Comparison of ENCODE assay signal across 1 cellular context in the genomic region with DNA sequence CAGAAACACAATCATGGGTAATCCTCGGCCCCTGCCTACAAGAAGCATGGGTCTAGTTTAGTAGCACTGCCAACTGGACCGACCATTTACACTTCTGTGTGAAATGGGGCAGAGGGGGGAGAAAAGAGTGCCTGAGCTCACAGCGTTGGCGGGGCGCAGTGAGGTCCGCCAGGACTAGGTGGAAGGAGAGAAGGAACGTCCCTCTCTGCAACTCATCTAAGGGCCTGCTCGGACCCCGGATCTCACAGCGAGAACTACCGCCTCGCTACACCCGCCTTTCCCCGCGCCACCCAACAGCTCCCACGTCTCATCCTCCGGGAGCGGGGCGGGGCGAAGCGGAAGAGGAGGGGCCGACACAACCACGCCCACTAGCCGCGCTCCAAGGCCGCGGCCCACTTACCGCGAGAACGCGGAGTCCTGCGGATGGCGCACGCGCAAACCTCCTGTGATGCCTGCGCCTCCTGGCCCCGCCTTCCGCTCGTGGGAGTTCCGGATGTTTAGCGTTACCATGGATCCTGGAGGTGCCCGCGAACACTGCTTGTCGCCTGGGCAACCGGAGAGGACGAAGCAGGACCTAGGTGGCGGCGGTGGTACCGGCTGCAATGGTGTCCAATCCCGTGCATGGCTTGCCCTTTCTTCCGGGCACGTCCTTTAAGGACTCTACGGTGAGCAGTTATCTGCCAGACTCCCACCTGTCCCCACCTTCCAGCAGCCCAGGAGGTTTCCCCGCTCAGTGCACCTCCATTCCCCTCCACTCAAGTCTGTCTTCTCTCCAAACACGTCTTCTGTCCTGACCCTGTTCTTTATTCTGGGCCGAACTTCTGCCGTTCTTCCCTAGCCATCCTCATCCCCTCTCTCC.
A peak's percentile ranks its signal among the peaks of the same experiment; 100 is the strongest.
TF ChIP-seq lines count a peak whose summit lies in the region.

Gene EFHC1, plus strand, starts transcription at position 534 of the 859 bp plus-strand sequence. Its CDS starts 69 bp downstream, at position 603.

TF ChIP-seq in HepG2, 621 proteins besides CTCF, POLR2A, EP300 and RAD21 (continued from another document and continues in another):
- TF ChIP-seq CSRNP1 (CRISPR knock-in tag; IDR thresholded peaks at IDR 0.05): no peak
- no peak for TF ChIP-seq ZNF570 (CRISPR knock-in tag; IDR thresholded peaks at IDR 0.05; ENCODE audit: borderline replicate concordance)
- peak; percentile 94 for TF ChIP-seq ERF (CRISPR knock-in tag; IDR thresholded peaks at IDR 0.05)
- no peak for TF ChIP-seq DBP (CRISPR knock-in tag; IDR thresholded peaks at IDR 0.05; ENCODE audit: not compliant biosample characterization)
- no peak for TF ChIP-seq CBX2 (IDR thresholded peaks at IDR 0.05; ENCODE audit: low read depth, low read length)
- TF ChIP-seq CBX2 (CRISPR knock-in tag; IDR thresholded peaks at IDR 0.05; ENCODE audit: low read depth): no peak
- TF ChIP-seq, protein P1, sequence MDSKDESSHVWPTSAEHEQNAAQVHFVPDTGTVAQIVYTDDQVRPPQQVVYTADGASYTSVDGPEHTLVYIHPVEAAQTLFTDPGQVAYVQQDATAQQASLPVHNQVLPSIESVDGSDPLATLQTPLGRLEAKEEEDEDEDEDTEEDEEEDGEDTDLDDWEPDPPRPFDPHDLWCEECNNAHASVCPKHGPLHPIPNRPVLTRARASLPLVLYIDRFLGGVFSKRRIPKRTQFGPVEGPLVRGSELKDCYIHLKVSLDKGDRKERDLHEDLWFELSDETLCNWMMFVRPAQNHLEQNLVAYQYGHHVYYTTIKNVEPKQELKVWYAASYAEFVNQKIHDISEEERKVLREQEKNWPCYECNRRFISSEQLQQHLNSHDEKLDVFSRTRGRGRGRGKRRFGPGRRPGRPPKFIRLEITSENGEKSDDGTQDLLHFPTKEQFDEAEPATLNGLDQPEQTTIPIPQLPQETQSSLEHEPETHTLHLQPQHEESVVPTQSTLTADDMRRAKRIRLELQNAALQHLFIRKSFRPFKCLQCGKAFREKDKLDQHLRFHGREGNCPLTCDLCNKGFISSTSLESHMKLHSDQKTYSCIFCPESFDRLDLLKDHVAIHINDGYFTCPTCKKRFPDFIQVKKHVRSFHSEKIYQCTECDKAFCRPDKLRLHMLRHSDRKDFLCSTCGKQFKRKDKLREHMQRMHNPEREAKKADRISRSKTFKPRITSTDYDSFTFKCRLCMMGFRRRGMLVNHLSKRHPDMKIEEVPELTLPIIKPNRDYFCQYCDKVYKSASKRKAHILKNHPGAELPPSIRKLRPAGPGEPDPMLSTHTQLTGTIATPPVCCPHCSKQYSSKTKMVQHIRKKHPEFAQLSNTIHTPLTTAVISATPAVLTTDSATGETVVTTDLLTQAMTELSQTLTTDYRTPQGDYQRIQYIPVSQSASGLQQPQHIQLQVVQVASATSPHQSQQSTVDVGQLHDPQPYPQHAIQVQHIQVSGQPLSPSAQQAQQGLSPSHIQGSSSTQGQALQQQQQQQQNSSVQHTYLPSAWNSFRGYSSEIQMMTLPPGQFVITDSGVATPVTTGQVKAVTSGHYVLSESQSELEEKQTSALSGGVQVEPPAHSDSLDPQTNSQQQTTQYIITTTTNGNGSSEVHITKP (CRISPR knock-in tag; IDR thresholded peaks at IDR 0.05; ENCODE audit: low read depth): peak; percentile 65; the same call in 1 of the 2 replicates
- TF ChIP-seq KMT2B (CRISPR knock-in tag; IDR thresholded peaks at IDR 0.05): peak; percentile 84; the same call in 1 of the 2 replicates
- no peak for TF ChIP-seq ZNF430 (CRISPR knock-in tag; IDR thresholded peaks at IDR 0.05)
- TF ChIP-seq ZNF761 (CRISPR knock-in tag; conservative IDR thresholded peaks at IDR 0.05): peak; percentile 86; the same call in 1 of the 2 replicates
- TF ChIP-seq SATB2 (CRISPR knock-in tag; IDR thresholded peaks at IDR 0.05): no peak
- TF ChIP-seq, protein P2, sequence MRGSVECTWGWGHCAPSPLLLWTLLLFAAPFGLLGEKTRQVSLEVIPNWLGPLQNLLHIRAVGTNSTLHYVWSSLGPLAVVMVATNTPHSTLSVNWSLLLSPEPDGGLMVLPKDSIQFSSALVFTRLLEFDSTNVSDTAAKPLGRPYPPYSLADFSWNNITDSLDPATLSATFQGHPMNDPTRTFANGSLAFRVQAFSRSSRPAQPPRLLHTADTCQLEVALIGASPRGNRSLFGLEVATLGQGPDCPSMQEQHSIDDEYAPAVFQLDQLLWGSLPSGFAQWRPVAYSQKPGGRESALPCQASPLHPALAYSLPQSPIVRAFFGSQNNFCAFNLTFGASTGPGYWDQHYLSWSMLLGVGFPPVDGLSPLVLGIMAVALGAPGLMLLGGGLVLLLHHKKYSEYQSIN (CRISPR knock-in tag; IDR thresholded peaks at IDR 0.05; ENCODE audit: borderline replicate concordance): no peak
- peak; percentile 68; the same call in 1 of the 2 replicates for TF ChIP-seq ZNF274 (CRISPR knock-in tag; IDR thresholded peaks at IDR 0.05)
- TF ChIP-seq EZH2 (conservative IDR thresholded peaks at IDR 0.05; ENCODE audit: low read depth, low read length): no peak
- TF ChIP-seq EED (CRISPR knock-in tag; IDR thresholded peaks at IDR 0.05): peak; percentile 72; the same call in 1 of the 2 replicates
- 0 out of 2 replicates have a peak, but pooled peaks have one; percentile 23 for TF ChIP-seq ZNF280D (CRISPR knock-in tag; IDR thresholded peaks at IDR 0.05)
- TF ChIP-seq ATF7 (IDR thresholded peaks at IDR 0.05): no peak
- peak; percentile 67 for TF ChIP-seq ATF7 (CRISPR knock-in tag; IDR thresholded peaks at IDR 0.05)
- TF ChIP-seq ZNF747 (CRISPR knock-in tag; IDR thresholded peaks at IDR 0.05; ENCODE audit: borderline replicate concordance): no peak
- TF ChIP-seq, protein P3, sequence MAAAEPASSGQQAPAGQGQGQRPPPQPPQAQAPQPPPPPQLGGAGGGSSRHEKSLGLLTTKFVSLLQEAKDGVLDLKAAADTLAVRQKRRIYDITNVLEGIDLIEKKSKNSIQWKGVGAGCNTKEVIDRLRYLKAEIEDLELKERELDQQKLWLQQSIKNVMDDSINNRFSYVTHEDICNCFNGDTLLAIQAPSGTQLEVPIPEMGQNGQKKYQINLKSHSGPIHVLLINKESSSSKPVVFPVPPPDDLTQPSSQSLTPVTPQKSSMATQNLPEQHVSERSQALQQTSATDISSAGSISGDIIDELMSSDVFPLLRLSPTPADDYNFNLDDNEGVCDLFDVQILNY (CRISPR knock-in tag; conservative IDR thresholded peaks at IDR 0.05): peak; percentile 93
- TF ChIP-seq ZNF780A (CRISPR knock-in tag; IDR thresholded peaks at IDR 0.05): peak; percentile 44; the same call in 1 of the 2 replicates
- no peak for TF ChIP-seq ATM (IDR thresholded peaks at IDR 0.05; ENCODE audit: borderline replicate concordance)
- TF ChIP-seq, protein P4, sequence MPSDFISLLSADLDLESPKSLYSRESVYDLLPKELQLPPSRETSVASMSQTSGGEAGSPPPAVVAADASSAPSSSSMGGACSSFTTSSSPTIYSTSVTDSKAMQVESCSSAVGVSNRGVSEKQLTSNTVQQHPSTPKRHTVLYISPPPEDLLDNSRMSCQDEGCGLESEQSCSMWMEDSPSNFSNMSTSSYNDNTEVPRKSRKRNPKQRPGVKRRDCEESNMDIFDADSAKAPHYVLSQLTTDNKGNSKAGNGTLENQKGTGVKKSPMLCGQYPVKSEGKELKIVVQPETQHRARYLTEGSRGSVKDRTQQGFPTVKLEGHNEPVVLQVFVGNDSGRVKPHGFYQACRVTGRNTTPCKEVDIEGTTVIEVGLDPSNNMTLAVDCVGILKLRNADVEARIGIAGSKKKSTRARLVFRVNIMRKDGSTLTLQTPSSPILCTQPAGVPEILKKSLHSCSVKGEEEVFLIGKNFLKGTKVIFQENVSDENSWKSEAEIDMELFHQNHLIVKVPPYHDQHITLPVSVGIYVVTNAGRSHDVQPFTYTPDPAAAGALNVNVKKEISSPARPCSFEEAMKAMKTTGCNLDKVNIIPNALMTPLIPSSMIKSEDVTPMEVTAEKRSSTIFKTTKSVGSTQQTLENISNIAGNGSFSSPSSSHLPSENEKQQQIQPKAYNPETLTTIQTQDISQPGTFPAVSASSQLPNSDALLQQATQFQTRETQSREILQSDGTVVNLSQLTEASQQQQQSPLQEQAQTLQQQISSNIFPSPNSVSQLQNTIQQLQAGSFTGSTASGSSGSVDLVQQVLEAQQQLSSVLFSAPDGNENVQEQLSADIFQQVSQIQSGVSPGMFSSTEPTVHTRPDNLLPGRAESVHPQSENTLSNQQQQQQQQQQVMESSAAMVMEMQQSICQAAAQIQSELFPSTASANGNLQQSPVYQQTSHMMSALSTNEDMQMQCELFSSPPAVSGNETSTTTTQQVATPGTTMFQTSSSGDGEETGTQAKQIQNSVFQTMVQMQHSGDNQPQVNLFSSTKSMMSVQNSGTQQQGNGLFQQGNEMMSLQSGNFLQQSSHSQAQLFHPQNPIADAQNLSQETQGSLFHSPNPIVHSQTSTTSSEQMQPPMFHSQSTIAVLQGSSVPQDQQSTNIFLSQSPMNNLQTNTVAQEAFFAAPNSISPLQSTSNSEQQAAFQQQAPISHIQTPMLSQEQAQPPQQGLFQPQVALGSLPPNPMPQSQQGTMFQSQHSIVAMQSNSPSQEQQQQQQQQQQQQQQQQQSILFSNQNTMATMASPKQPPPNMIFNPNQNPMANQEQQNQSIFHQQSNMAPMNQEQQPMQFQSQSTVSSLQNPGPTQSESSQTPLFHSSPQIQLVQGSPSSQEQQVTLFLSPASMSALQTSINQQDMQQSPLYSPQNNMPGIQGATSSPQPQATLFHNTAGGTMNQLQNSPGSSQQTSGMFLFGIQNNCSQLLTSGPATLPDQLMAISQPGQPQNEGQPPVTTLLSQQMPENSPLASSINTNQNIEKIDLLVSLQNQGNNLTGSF (CRISPR knock-in tag; IDR thresholded peaks at IDR 0.05): no peak
- TF ChIP-seq FOXJ3 (CRISPR knock-in tag; IDR thresholded peaks at IDR 0.05; ENCODE audit: borderline replicate concordance): peak; percentile 83
- TF ChIP-seq ZNF558 (CRISPR knock-in tag; IDR thresholded peaks at IDR 0.05; ENCODE audit: borderline replicate concordance): no peak; the same call in 1 of the 2 replicates
- TF ChIP-seq KDM1A (CRISPR knock-in tag; IDR thresholded peaks at IDR 0.05): peak; percentile 55; the same call in 1 of the 2 replicates
- TF ChIP-seq MBD4 (IDR thresholded peaks at IDR 0.05; ENCODE audit: borderline replicate concordance, low read length): no peak
- TF ChIP-seq ZNF496 (CRISPR knock-in tag; IDR thresholded peaks at IDR 0.05; ENCODE audit: insufficient replicate concordance): no peak
- no peak for TF ChIP-seq CSRNP2 (CRISPR knock-in tag; conservative IDR thresholded peaks at IDR 0.05; ENCODE audit: low read depth)
- TF ChIP-seq, protein P5, sequence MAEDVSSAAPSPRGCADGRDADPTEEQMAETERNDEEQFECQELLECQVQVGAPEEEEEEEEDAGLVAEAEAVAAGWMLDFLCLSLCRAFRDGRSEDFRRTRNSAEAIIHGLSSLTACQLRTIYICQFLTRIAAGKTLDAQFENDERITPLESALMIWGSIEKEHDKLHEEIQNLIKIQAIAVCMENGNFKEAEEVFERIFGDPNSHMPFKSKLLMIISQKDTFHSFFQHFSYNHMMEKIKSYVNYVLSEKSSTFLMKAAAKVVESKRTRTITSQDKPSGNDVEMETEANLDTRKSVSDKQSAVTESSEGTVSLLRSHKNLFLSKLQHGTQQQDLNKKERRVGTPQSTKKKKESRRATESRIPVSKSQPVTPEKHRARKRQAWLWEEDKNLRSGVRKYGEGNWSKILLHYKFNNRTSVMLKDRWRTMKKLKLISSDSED (CRISPR knock-in tag; IDR thresholded peaks at IDR 0.05): no peak
- TF ChIP-seq BRCA1 (CRISPR knock-in tag; IDR thresholded peaks at IDR 0.05): peak; percentile 84; the same call in 1 of the 2 replicates
- no peak for TF ChIP-seq ZNF749 (CRISPR knock-in tag; IDR thresholded peaks at IDR 0.05; ENCODE audit: borderline replicate concordance)
- TF ChIP-seq NFYC (CRISPR knock-in tag; IDR thresholded peaks at IDR 0.05): peak; percentile 56
- peak; percentile 91 for TF ChIP-seq TARDBP (CRISPR knock-in tag; IDR thresholded peaks at IDR 0.05)
- no peak for TF ChIP-seq ZNF850 (CRISPR knock-in tag; conservative IDR thresholded peaks at IDR 0.05)
